In genomic region chr13:46553886-46554855, GRCh38 we compare ENCODE assay signal across 8 cellular contexts. TPM values are rescaled to one million over a fixed set of nuclear protein-coding genes. Genes with fewer than 3 reads are reported as not detected.
DNase-seq lines count a peak whose midpoint lies in the region; ATAC-seq lines count a peak whose summit lies in the region.

No MANE protein-coding gene starts in this region.

- no peaks in the 10 kb centered on the region for H3K9me3 Mint-ChIP-seq in activated T-cell treated with anti-CD3 and anti-CD28 coated beads, Interleukin-2, amount 50 U/mL, for 24 hours

- ATAC-seq in GM19023 (IDR thresholded peaks at IDR 0.05; ENCODE audit: unreplicated experiment) (peak; percentile 47), HG03378 (IDR thresholded peaks at IDR 0.05; ENCODE audit: unreplicated experiment) (peak; percentile 42), esophagus mucosa (peak; percentile 74)

- DNase-seq in AML-193 (lab: John Stamatoyannopoulos, UW) (peak; percentile 90 to 93), OCI-M1 (lab: John Stamatoyannopoulos, UW) (peak; percentile 91), myocyte (ENCODE audit: low read depth) (peak; percentile 70)
- peak; percentile 82 for DNase-seq in activated T-cell treated with anti-CD3 and anti-CD28 coated beads, Interleukin-2, amount 50 U/mL, for 24 hours
- peak; percentile 27 to 66 for DNase-seq in stimulated activated CD8-positive, alpha-beta memory T cell treated with anti-CD3 and anti-CD28 coated beads, Interleukin-7, amount 100 ng/mL, for 4 hours (ENCODE audit: low read depth in 2 of 2)

- H3K4me3 Mint-ChIP-seq in activated T-cell treated with anti-CD3 and anti-CD28 coated beads, Interleukin-2, amount 50 U/mL, for 24 hours: peak overlapping the region; percentile 92

- H3K4me1 Mint-ChIP-seq in activated T-cell treated with anti-CD3 and anti-CD28 coated beads, Interleukin-2, amount 50 U/mL, for 24 hours (ENCODE audit: low read depth): peaks cover 54% of the 10 kb centered on the region

- H3K27me3 Mint-ChIP-seq in activated T-cell treated with anti-CD3 and anti-CD28 coated beads, Interleukin-2, amount 50 U/mL, for 24 hours: no peaks in the 10 kb centered on the region

- peak overlapping the region; percentile 92 for H3K27ac Mint-ChIP-seq in activated T-cell treated with anti-CD3 and anti-CD28 coated beads, Interleukin-2, amount 50 U/mL, for 24 hours

- peaks cover 12% of the 10 kb centered on the region for H3K36me3 Mint-ChIP-seq in activated T-cell treated with anti-CD3 and anti-CD28 coated beads, Interleukin-2, amount 50 U/mL, for 24 hours (ENCODE audit: low read depth)

RNA-seq across cellular contexts. Expression of gene LRCH1, which starts 1.2 kb away (rescaled TPM):
- 7.0 TPM for total RNA-seq in esophagus mucosa
- total RNA-seq in myocyte: 9.9 and 11.8 TPM in 2 replicates
- polyA plus RNA-seq in myocyte (2012): 8.7 TPM

Comparison
In these comparisons a context has a peak if more than half of its experiments do, and no peak if none do; other contexts are left out.
1. Peak in every context shown above with its lines: DNase-seq and ATAC-seq.